12 cellular contexts compared by ENCODE assay signal in the genomic region with DNA sequence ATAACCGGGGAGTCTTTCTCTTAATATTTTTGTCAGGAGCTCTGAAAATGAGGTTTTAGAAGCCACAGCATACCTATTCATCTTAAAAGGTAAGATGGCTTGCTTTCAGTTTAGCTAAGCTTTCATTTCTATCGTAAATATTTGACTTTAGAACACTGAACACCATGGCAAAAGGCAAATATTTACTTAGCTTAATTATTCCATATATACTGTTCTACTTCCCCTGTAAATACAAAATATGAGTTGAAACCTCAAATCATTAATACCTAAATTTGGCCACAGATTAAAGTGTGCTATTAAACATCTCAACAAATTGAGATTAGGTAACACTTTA.
DNase-seq lines count a peak whose midpoint lies in the region; ATAC-seq and TF ChIP-seq lines count a peak whose summit lies in the region.
"Had no signal": no experiment of that assay in that cellular context is flagged by ENCODE, and none has a peak within 500 bp of the region (broad histone marks: within the 10 kb centered on the region; RNA-seq: fewer than 3 reads in every experiment).

No MANE protein-coding gene starts in this region.

- in situ Hi-C loops in ACHN (cut with HindIII; ENCODE audit: low pct_ligation_motif_present, low pct_unique_long_range_greater_than_20kb, low sequenced_read_pairs): no loop called here

- POLR2A ChIA-PET in A673 (lab: Charles Lee; ENCODE audit: low non-redundant PET) (interaction anchor here (0.7 kb wide), 1 partner anchor 15 kb away, joined by 3 read pairs; no protein-coding TSS in a partner anchor), WTC11 (lab: Charles Lee) (no interaction called here)

- H3K4me1 Mint-ChIP-seq in WTC11: peaks cover 40% of the 10 kb centered on the region

- no peak for TF ChIP-seq CTCF in A673 (conservative IDR thresholded peaks at IDR 0.05; ENCODE audit: low read depth, low read length)
- TF ChIP-seq CTCF in WI38 (IDR thresholded peaks at IDR 0.05; ENCODE audit: low read depth, low read length): no peak
- TF ChIP-seq CTCF in left lung (IDR thresholded peaks at IDR 0.05): no peak
- no peak for TF ChIP-seq CTCF in WTC11 (IDR thresholded peaks at IDR 0.05)

- H3K9me3 ChIP-seq in A673 (ENCODE audit: low read depth, low read length, poor library complexity, severe bottlenecking) (no peaks in the 10 kb centered on the region), left lung (no peaks in the 10 kb centered on the region)

- H3K27me3 ChIP-seq in A673 (replicated peaks; ENCODE audit: insufficient read depth, low read depth, low read length, poor library complexity) (no peaks in the 10 kb centered on the region), left lung (no peaks in the 10 kb centered on the region)

- CTCF ChIA-PET in A673 (lab: Charles Lee) (no interaction called here), WTC11 (lab: Charles Lee) (interaction anchor here (0.6 to 2.6 kb wide), 5 partner anchors 10 to 193 kb away, joined by 3 to 10 read pairs (median 7); no protein-coding TSS in a partner anchor)

- intact Hi-C loops in A673 (cut with micrococcal nuclease; ENCODE audit: unreplicated experiment) (no loop called here), left lung (cut with DNase I) (no loop called here)

- peaks cover 4% of the 10 kb centered on the region for H3K36me3 ChIP-seq in A673 (ENCODE audit: insufficient read depth, low read length, poor library complexity, severe bottlenecking)
- no peaks in the 10 kb centered on the region for H3K36me3 ChIP-seq in left lung

- peaks cover 98% of the 10 kb centered on the region for H3K4me1 ChIP-seq in A673 (ENCODE audit: insufficient read depth, low read length, poor library complexity, severe bottlenecking)
- peaks cover 12 to 24% of the 10 kb centered on the region in 2 donors for H3K4me1 ChIP-seq in left lung

- no peak overlapping the region for H3K4me3 Mint-ChIP-seq in WTC11
- H3K4me3 Mint-ChIP-seq: endodermal cell had no signal

- H3K9me3 Mint-ChIP-seq in WTC11: no peaks in the 10 kb centered on the region
- H3K9me3 Mint-ChIP-seq: endodermal cell had no signal

- H3K36me3 Mint-ChIP-seq in WTC11: no peaks in the 10 kb centered on the region

- no peaks in the 10 kb centered on the region for H3K27me3 Mint-ChIP-seq in WTC11 (ENCODE audit: low read depth)

- no peak overlapping the region; the same call in 1 of the 2 replicates for H3K27ac Mint-ChIP-seq in WTC11
- H3K27ac Mint-ChIP-seq: endodermal cell had no signal

- no TSS peak for BruUV-seq in A673 (replicated peaks; lab: Mats Ljungman, UMichigan)

- peak overlapping the region; percentile 52 for H3K27ac ChIP-seq in A673 (ENCODE audit: low read depth, low read length, poor library complexity, severe bottlenecking)
- peak overlapping the region in 1 of 2 donors; percentile 43 for H3K27ac ChIP-seq in left lung

- H3K4me3 ChIP-seq in A673 (ENCODE audit: low read depth, low read length, poor library complexity, severe bottlenecking) (no peak overlapping the region), WI38 (ENCODE audit: low read depth, low read length) (peak overlapping the region; percentile 39), left lung (peak overlapping the region in 1 of 2 donors; percentile 1)

- DNase-seq in A673 (ENCODE audit: low spot score): no peak
- no peak for DNase-seq in left lung
- DNase-seq in ACHN: no peak
- DNase-seq in WTC11 (ENCODE audit: low spot score): no peak
- no peak for DNase-seq in activated effector memory CD4-positive, alpha-beta T cell treated with Interleukin-2 at 50 U/mL for 16 hours
- DNase-seq in GOT3 (lab: John Stamatoyannopoulos, UW): no peak
- DNase-seq: activated CD8-positive, alpha-beta memory T cell treated with anti-CD3 and anti-CD28 coated beads, Interleukin-2, amount 50 U/mL, for 4 hours; endodermal cell; retina; Right ventricle myocardium superior had no signal

- ATAC-seq in HG02981 (IDR thresholded peaks at IDR 0.05; ENCODE audit: unreplicated experiment) (peak; percentile 49), left lung (peak; percentile 32), WTC11 (no peak)

TF ChIP-seq in WTC11, 78 proteins besides CTCF, POLR2A, EP300 and RAD21:
- no peak for TF ChIP-seq EMX1 (CRISPR knock-in tag; IDR thresholded peaks at IDR 0.05)
- no peak for TF ChIP-seq ZNF512 (CRISPR knock-in tag; IDR thresholded peaks at IDR 0.05; ENCODE audit: borderline replicate concordance)
- no peak for TF ChIP-seq FOXK1 (CRISPR knock-in tag; IDR thresholded peaks at IDR 0.05)
- no peak for TF ChIP-seq ATF3 (CRISPR knock-in tag; conservative IDR thresholded peaks at IDR 0.05)
- no peak for TF ChIP-seq ETV6 (CRISPR knock-in tag; IDR thresholded peaks at IDR 0.05)
- TF ChIP-seq ESRRA (CRISPR knock-in tag; IDR thresholded peaks at IDR 0.05; ENCODE audit: borderline replicate concordance): no peak
- no peak for TF ChIP-seq CDX4 (CRISPR knock-in tag; IDR thresholded peaks at IDR 0.05; ENCODE audit: borderline replicate concordance)
- TF ChIP-seq ZNF671 (CRISPR knock-in tag; IDR thresholded peaks at IDR 0.05): no peak
- TF ChIP-seq ZNF416 (CRISPR knock-in tag; IDR thresholded peaks at IDR 0.05): no peak
- no peak for TF ChIP-seq MAX (CRISPR knock-in tag; IDR thresholded peaks at IDR 0.05)
- no peak for TF ChIP-seq GTF2I (CRISPR knock-in tag; conservative IDR thresholded peaks at IDR 0.05)
